Comparison of ENCODE assay signal across 1 cellular context in the genomic region with DNA sequence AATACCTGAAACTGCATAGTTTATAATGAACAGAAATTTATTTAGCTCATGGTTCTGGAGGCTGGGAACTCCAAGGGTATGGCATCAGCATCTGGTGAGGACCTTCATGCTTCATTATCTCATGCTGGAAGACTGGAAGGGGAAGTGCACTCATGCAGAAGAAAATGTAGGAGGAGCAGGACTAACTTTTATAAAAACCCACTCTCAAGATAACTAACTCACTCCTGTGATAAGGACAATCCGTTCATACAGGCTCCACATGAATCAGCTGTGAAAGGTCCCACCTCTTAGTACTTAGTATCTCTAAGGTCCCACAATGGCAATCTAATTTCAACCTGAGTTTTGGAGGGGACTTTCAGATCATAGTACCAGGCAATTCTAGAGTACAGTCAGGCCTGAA.
A peak's percentile ranks its signal among the peaks of the same experiment; 100 is the strongest.
TF ChIP-seq lines count a peak whose summit lies in the region.

No MANE protein-coding gene starts in this region.

TF ChIP-seq in GM12878, 131 proteins besides CTCF, POLR2A, EP300 and RAD21:
- TF ChIP-seq MTA3 (IDR thresholded peaks at IDR 0.05; ENCODE audit: borderline replicate concordance, low read length) (no peak), EED (IDR thresholded peaks at IDR 0.05; ENCODE audit: low read depth) (peak; percentile 40; the same call in 1 of the 2 replicates), SPI1 (IDR thresholded peaks at IDR 0.05; ENCODE audit: borderline replicate concordance, insufficient read depth, low read depth, low read length) (0 out of 2 replicates have a peak, but pooled peaks have one; percentile 26), ATF2 (IDR thresholded peaks at IDR 0.05; ENCODE audit: low read length) (no peak)
- TF ChIP-seq, protein P1, sequence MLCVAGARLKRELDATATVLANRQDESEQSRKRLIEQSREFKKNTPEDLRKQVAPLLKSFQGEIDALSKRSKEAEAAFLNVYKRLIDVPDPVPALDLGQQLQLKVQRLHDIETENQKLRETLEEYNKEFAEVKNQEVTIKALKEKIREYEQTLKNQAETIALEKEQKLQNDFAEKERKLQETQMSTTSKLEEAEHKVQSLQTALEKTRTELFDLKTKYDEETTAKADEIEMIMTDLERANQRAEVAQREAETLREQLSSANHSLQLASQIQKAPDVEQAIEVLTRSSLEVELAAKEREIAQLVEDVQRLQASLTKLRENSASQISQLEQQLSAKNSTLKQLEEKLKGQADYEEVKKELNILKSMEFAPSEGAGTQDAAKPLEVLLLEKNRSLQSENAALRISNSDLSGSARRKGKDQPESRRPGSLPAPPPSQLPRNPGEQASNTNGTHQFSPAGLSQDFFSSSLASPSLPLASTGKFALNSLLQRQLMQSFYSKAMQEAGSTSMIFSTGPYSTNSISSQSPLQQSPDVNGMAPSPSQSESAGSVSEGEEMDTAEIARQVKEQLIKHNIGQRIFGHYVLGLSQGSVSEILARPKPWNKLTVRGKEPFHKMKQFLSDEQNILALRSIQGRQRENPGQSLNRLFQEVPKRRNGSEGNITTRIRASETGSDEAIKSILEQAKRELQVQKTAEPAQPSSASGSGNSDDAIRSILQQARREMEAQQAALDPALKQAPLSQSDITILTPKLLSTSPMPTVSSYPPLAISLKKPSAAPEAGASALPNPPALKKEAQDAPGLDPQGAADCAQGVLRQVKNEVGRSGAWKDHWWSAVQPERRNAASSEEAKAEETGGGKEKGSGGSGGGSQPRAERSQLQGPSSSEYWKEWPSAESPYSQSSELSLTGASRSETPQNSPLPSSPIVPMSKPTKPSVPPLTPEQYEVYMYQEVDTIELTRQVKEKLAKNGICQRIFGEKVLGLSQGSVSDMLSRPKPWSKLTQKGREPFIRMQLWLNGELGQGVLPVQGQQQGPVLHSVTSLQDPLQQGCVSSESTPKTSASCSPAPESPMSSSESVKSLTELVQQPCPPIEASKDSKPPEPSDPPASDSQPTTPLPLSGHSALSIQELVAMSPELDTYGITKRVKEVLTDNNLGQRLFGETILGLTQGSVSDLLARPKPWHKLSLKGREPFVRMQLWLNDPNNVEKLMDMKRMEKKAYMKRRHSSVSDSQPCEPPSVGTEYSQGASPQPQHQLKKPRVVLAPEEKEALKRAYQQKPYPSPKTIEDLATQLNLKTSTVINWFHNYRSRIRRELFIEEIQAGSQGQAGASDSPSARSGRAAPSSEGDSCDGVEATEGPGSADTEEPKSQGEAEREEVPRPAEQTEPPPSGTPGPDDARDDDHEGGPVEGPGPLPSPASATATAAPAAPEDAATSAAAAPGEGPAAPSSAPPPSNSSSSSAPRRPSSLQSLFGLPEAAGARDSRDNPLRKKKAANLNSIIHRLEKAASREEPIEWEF (IDR thresholded peaks at IDR 0.05; ENCODE audit: insufficient replicate concordance, low read depth, low read length): no peak
